In genomic region chr2:86633094-86633740, GRCh38 we compare ENCODE assay signal across 1 cellular context.
TF ChIP-seq lines count a peak whose summit lies in the region.

No MANE protein-coding gene starts in this region.

TF ChIP-seq in liver, 16 proteins besides CTCF, POLR2A, EP300 and RAD21 (continued from another document):
- TF ChIP-seq ZBTB33 (IDR thresholded peaks at IDR 0.05) (no peak), REST (IDR thresholded peaks at IDR 0.05) (no peak), FOXA1 (IDR thresholded peaks at IDR 0.05) (no peak), RXRA (IDR thresholded peaks at IDR 0.05) (no peak), YY1 (IDR thresholded peaks at IDR 0.05) (no peak), GABPA (IDR thresholded peaks at IDR 0.05 in 1 of 2, conservative IDR thresholded peaks at IDR 0.05 in 1 of 2) (no peak), FOXA2 (IDR thresholded peaks at IDR 0.05) (no peak), JUND (IDR thresholded peaks at IDR 0.05) (no peak), MAX (IDR thresholded peaks at IDR 0.05) (no peak), HNF4A (conservative IDR thresholded peaks at IDR 0.05) (no peak), TAF1 (conservative IDR thresholded peaks at IDR 0.05) (no peak), ATF3 (IDR thresholded peaks at IDR 0.05) (no peak), NR2F2 (IDR thresholded peaks at IDR 0.05) (no peak)
